Comparison of ENCODE assay signal across 18 cellular contexts in the genomic region with DNA sequence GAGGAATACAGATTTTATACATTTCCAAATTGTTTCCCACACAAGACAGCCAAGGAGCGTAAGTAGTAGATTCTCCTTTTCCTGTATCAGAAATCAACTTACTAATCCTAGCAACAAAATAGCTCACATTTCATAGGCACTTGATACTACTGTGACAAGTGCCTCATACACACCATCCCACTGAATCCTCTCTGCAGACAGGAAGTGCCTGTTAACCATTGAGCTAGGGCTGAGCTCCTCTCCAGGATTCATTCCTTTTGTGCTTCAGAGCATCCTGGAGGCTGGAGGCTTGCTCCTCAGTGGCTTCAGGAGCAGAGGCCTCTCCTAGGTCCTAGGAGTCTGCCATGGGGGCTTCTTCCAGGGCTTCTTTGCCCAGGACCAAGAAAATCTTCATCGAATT.
"Had no signal": no experiment of that assay in that cellular context is flagged by ENCODE, and none has a peak within 500 bp of the region (broad histone marks: within the 10 kb centered on the region; RNA-seq: fewer than 3 reads in every experiment).

No MANE protein-coding gene starts in this region.

- H3K4me3 ChIP-seq: heart left ventricle, pancreas, stomach, thoracic aorta, uterus had no signal

- H3K36me3 ChIP-seq: heart left ventricle, pancreas, stomach, thoracic aorta, uterus had no signal

- H3K9me3 ChIP-seq: heart left ventricle, pancreas, stomach, thoracic aorta, uterus had no signal

- H3K4me1 Mint-ChIP-seq: activated CD8-positive, alpha-beta memory T cell treated with anti-CD3 and anti-CD28 coated beads, Interleukin-2, amount 10 ng/mL, durations not matched to agents 7 days and 5 days; brain had no signal

- H3K27me3 ChIP-seq: pancreas, uterus had no signal

- ATAC-seq: activated CD4-positive, CD25-positive, alpha-beta regulatory T cell treated with anti-CD3 and anti-CD28 coated beads, Interleukin-2, amount 50 U/mL, for 24 hours; activated CD8-positive, alpha-beta memory T cell treated with anti-CD3 and anti-CD28 coated beads, Interleukin-2, amount 10 ng/mL, durations not matched to agents 7 days and 5 days; heart left ventricle; left ventricle myocardium superior; pancreas had no signal

- H3K9me3 Mint-ChIP-seq: activated T-cell treated with anti-CD3 and anti-CD28 coated beads, Interleukin-2, amount 50 U/mL, for 24 hours; brain had no signal

- DNase-seq: activated CD4-positive, alpha-beta T cell treated with anti-CD3 and anti-CD28 coated beads, Interleukin-2, amount 50 U/mL, for 48 hours; activated CD8-positive, alpha-beta memory T cell treated with anti-CD3 and anti-CD28 coated beads, Interleukin-2, amount 10 ng/mL, durations not matched to agents 7 days and 5 days; activated gamma-delta T cell; activated T-cell treated with anti-CD3 and anti-CD28 coated beads, Interleukin-2, amount 50 U/mL, for 24 hours; amygdala; effector memory CD4-positive, alpha-beta T cell; heart left ventricle; left ventricle myocardium superior; mesenchymal stem cell; pancreas; stimulated activated CD4-positive, alpha-beta T cell treated with anti-CD3 and anti-CD28 coated beads, Interleukin-4, amount 100 ng/mL, for 4 hours; stomach; uterus had no signal

- H3K36me3 Mint-ChIP-seq: activated CD8-positive, alpha-beta memory T cell treated with anti-CD3 and anti-CD28 coated beads, Interleukin-2, amount 10 ng/mL, durations not matched to agents 7 days and 5 days; brain had no signal

- H3K27ac ChIP-seq: heart left ventricle, pancreas, stomach, thoracic aorta, uterus had no signal

- H3K27ac Mint-ChIP-seq: activated CD8-positive, alpha-beta memory T cell treated with anti-CD3 and anti-CD28 coated beads, Interleukin-2, amount 10 ng/mL, durations not matched to agents 7 days and 5 days; activated naive CD8-positive, alpha-beta T cell; activated T-cell treated with anti-CD3 and anti-CD28 coated beads, Interleukin-2, amount 50 U/mL, for 24 hours; brain had no signal

- H3K4me1 ChIP-seq: heart left ventricle, pancreas, stomach, uterus had no signal

- H3K4me3 Mint-ChIP-seq: activated CD8-positive, alpha-beta memory T cell treated with anti-CD3 and anti-CD28 coated beads, Interleukin-2, amount 10 ng/mL, durations not matched to agents 7 days and 5 days; activated naive CD8-positive, alpha-beta T cell; activated T-cell treated with anti-CD3 and anti-CD28 coated beads, Interleukin-2, amount 50 U/mL, for 24 hours; brain; neural crest cell had no signal
